1 cellular context compared by ENCODE assay signal in genomic region chr19:18317998-18318800, GRCh38.
TF ChIP-seq lines count a peak whose summit lies in the region.

No MANE protein-coding gene starts in this region.

TF ChIP-seq in HepG2, 621 proteins besides CTCF, POLR2A, EP300 and RAD21 (continued from another document and continues in another):
- TF ChIP-seq KMT2A (CRISPR knock-in tag; IDR thresholded peaks at IDR 0.05) (no peak), ZNF256 (CRISPR knock-in tag; conservative IDR thresholded peaks at IDR 0.05) (no peak), ZNF12 (CRISPR knock-in tag; IDR thresholded peaks at IDR 0.05) (no peak), ELF3 (CRISPR knock-in tag; IDR thresholded peaks at IDR 0.05) (peak; percentile 80), ZBTB37 (CRISPR knock-in tag; IDR thresholded peaks at IDR 0.05) (no peak), ZNF614 (CRISPR knock-in tag; IDR thresholded peaks at IDR 0.05; ENCODE audit: borderline replicate concordance) (no peak), MTF2 (CRISPR knock-in tag; IDR thresholded peaks at IDR 0.05; ENCODE audit: borderline replicate concordance) (0 out of 2 replicates have a peak, but pooled peaks have one; percentile 23), MYC (CRISPR knock-in tag; IDR thresholded peaks at IDR 0.05; ENCODE audit: borderline replicate concordance) (peak; percentile 82; the same call in 1 of the 2 replicates), KDM6A (CRISPR knock-in tag; IDR thresholded peaks at IDR 0.05; ENCODE audit: low read depth) (0 out of 2 replicates have a peak, but pooled peaks have one; percentile 20), SMARCC2 (IDR thresholded peaks at IDR 0.05) (no peak), ZNF761 (CRISPR knock-in tag; conservative IDR thresholded peaks at IDR 0.05) (peak; percentile 61; the same call in 1 of the 2 replicates), AGO2 (optimal IDR thresholded peaks at IDR 0.05; ENCODE audit: low read depth, low read length) (peak; percentile 68), ZNF556 (CRISPR knock-in tag; IDR thresholded peaks at IDR 0.05; ENCODE audit: borderline replicate concordance) (0 out of 2 replicates have a peak, but pooled peaks have one; percentile 38), ZNF777 (CRISPR knock-in tag; IDR thresholded peaks at IDR 0.05) (no peak), ZNF749 (CRISPR knock-in tag; IDR thresholded peaks at IDR 0.05; ENCODE audit: borderline replicate concordance) (0 out of 2 replicates have a peak, but pooled peaks have one; percentile 25), ZNF354B (CRISPR knock-in tag; IDR thresholded peaks at IDR 0.05) (no peak), SYNCRIP (IDR thresholded peaks at IDR 0.05; ENCODE audit: insufficient read depth, low read depth, low read length) (no peak), RBM39 (IDR thresholded peaks at IDR 0.05; ENCODE audit: low read depth, low read length, poor library complexity, severe bottlenecking) (peak; percentile 88), ZNF44 (CRISPR knock-in tag; IDR thresholded peaks at IDR 0.05) (peak; percentile 93; the same call in 1 of the 2 replicates), ZNF839 (CRISPR knock-in tag; IDR thresholded peaks at IDR 0.05; ENCODE audit: borderline replicate concordance) (0 out of 2 replicates have a peak, but pooled peaks have one; percentile 32), ZNF280B (CRISPR knock-in tag; IDR thresholded peaks at IDR 0.05; ENCODE audit: borderline replicate concordance) (0 out of 2 replicates have a peak, but pooled peaks have one; percentile 21), MED1 (CRISPR knock-in tag; IDR thresholded peaks at IDR 0.05) (peak; percentile 80), PHF8 (CRISPR knock-in tag; IDR thresholded peaks at IDR 0.05) (0 out of 2 replicates have a peak, but pooled peaks have one; percentile 40), HNRNPUL1 (IDR thresholded peaks at IDR 0.05; ENCODE audit: low read depth, low read length) (no peak), DMAP1 (CRISPR knock-in tag; IDR thresholded peaks at IDR 0.05) (peak; percentile 69), GTF3A (CRISPR knock-in tag; conservative IDR thresholded peaks at IDR 0.05) (0 out of 2 replicates have a peak, but pooled peaks have one; percentile 91), MXD4 (CRISPR knock-in tag; IDR thresholded peaks at IDR 0.05) (0 out of 2 replicates have a peak, but pooled peaks have one; percentile 34), NR2F2 (IDR thresholded peaks at IDR 0.05; ENCODE audit: borderline replicate concordance, low read depth) (0 out of 2 replicates have a peak, but pooled peaks have one; percentile 13), ZNF580 (CRISPR knock-in tag; IDR thresholded peaks at IDR 0.05; ENCODE audit: borderline replicate concordance, low read depth) (peak; percentile 43; the same call in 1 of the 2 replicates)
- TF ChIP-seq, protein P1, sequence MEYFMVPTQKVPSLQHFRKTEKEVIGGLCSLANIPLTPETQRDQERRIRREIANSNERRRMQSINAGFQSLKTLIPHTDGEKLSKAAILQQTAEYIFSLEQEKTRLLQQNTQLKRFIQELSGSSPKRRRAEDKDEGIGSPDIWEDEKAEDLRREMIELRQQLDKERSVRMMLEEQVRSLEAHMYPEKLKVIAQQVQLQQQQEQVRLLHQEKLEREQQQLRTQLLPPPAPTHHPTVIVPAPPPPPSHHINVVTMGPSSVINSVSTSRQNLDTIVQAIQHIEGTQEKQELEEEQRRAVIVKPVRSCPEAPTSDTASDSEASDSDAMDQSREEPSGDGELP (IDR thresholded peaks at IDR 0.05; ENCODE audit: borderline replicate concordance, low read depth), result peak; percentile 44; the same call in 1 of the 2 replicates
- TF ChIP-seq, protein P2, sequence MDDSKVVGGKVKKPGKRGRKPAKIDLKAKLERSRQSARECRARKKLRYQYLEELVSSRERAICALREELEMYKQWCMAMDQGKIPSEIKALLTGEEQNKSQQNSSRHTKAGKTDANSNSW (CRISPR knock-in tag; IDR thresholded peaks at IDR 0.05; ENCODE audit: borderline replicate concordance), result 0 out of 2 replicates have a peak, but pooled peaks have one; percentile 36
- TF ChIP-seq, protein P3, sequence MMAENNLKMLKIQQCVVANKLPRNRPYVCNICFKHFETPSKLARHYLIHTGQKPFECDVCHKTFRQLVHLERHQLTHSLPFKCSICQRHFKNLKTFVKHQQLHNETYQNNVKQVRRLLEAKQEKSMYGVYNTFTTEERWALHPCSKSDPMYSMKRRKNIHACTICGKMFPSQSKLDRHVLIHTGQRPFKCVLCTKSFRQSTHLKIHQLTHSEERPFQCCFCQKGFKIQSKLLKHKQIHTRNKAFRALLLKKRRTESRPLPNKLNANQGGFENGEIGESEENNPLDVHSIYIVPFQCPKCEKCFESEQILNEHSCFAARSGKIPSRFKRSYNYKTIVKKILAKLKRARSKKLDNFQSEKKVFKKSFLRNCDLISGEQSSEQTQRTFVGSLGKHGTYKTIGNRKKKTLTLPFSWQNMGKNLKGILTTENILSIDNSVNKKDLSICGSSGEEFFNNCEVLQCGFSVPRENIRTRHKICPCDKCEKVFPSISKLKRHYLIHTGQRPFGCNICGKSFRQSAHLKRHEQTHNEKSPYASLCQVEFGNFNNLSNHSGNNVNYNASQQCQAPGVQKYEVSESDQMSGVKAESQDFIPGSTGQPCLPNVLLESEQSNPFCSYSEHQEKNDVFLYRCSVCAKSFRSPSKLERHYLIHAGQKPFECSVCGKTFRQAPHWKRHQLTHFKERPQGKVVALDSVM (CRISPR knock-in tag; IDR thresholded peaks at IDR 0.05), result peak; percentile 90
- TF ChIP-seq, protein P4, sequence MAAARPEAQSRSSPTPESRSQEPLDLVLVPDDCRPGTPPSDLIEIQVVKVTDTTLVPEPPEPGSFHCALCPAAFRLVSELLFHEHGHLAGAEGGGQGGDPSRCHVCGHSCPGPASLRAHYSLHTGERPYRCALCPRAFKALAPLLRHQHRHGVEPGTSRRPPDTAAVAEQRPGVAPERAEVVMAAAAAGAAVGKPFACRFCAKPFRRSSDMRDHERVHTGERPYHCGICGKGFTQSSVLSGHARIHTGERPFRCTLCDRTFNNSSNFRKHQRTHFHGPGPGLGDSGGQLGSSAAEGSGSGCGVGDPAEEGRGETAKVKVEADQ (CRISPR knock-in tag; IDR thresholded peaks at IDR 0.05; ENCODE audit: borderline replicate concordance), result 0 out of 2 replicates have a peak, but pooled peaks have one; percentile 35
- TF ChIP-seq, protein P5, sequence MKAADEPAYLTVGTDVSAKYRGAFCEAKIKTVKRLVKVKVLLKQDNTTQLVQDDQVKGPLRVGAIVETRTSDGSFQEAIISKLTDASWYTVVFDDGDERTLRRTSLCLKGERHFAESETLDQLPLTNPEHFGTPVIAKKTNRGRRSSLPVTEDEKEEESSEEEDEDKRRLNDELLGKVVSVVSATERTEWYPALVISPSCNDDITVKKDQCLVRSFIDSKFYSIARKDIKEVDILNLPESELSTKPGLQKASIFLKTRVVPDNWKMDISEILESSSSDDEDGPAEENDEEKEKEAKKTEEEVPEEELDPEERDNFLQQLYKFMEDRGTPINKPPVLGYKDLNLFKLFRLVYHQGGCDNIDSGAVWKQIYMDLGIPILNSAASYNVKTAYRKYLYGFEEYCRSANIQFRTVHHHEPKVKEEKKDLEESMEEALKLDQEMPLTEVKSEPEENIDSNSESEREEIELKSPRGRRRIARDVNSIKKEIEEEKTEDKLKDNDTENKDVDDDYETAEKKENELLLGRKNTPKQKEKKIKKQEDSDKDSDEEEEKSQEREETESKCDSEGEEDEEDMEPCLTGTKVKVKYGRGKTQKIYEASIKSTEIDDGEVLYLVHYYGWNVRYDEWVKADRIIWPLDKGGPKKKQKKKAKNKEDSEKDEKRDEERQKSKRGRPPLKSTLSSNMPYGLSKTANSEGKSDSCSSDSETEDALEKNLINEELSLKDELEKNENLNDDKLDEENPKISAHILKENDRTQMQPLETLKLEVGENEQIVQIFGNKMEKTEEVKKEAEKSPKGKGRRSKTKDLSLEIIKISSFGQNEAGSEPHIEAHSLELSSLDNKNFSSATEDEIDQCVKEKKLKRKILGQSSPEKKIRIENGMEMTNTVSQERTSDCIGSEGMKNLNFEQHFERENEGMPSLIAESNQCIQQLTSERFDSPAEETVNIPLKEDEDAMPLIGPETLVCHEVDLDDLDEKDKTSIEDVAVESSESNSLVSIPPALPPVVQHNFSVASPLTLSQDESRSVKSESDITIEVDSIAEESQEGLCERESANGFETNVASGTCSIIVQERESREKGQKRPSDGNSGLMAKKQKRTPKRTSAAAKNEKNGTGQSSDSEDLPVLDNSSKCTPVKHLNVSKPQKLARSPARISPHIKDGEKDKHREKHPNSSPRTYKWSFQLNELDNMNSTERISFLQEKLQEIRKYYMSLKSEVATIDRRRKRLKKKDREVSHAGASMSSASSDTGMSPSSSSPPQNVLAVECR (CRISPR knock-in tag; IDR thresholded peaks at IDR 0.05; ENCODE audit: borderline replicate concordance), result peak; percentile 63; the same call in 1 of the 2 replicates
- TF ChIP-seq, protein P6, sequence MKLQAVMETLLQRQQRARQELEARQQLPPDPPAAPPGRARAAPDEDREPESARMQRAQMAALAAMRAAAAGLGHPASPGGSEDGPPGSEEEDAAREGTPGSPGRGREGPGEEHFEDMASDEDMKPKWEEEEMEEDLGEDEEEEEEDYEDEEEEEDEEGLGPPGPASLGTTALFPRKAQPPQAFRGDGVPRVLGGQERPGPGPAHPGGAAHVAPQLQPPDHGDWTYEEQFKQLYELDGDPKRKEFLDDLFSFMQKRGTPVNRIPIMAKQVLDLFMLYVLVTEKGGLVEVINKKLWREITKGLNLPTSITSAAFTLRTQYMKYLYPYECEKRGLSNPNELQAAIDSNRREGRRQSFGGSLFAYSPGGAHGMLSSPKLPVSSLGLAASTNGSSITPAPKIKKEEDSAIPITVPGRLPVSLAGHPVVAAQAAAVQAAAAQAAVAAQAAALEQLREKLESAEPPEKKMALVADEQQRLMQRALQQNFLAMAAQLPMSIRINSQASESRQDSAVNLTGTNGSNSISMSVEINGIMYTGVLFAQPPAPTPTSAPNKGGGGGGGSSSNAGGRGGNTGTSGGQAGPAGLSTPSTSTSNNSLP (IDR thresholded peaks at IDR 0.05; ENCODE audit: low read depth, low read length), result no peak
- TF ChIP-seq, protein P7, sequence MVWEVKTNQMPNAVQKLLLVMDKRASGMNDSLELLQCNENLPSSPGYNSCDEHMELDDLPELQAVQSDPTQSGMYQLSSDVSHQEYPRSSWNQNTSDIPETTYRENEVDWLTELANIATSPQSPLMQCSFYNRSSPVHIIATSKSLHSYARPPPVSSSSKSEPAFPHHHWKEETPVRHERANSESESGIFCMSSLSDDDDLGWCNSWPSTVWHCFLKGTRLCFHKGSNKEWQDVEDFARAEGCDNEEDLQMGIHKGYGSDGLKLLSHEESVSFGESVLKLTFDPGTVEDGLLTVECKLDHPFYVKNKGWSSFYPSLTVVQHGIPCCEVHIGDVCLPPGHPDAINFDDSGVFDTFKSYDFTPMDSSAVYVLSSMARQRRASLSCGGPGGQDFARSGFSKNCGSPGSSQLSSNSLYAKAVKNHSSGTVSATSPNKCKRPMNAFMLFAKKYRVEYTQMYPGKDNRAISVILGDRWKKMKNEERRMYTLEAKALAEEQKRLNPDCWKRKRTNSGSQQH (CRISPR knock-in tag; IDR thresholded peaks at IDR 0.05; ENCODE audit: low read depth), result peak; percentile 68; the same call in 1 of the 2 replicates
- TF ChIP-seq, protein P8, sequence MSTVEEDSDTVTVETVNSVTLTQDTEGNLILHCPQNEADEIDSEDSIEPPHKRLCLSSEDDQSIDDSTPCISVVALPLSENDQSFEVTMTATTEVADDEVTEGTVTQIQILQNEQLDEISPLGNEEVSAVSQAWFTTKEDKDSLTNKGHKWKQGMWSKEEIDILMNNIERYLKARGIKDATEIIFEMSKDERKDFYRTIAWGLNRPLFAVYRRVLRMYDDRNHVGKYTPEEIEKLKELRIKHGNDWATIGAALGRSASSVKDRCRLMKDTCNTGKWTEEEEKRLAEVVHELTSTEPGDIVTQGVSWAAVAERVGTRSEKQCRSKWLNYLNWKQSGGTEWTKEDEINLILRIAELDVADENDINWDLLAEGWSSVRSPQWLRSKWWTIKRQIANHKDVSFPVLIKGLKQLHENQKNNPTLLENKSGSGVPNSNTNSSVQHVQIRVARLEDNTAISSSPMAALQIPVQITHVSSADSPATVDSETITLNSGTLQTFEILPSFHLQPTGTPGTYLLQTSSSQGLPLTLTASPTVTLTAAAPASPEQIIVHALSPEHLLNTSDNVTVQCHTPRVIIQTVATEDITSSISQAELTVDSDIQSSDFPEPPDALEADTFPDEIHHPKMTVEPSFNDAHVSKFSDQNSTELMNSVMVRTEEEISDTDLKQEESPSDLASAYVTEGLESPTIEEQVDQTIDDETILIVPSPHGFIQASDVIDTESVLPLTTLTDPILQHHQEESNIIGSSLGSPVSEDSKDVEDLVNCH (CRISPR knock-in tag; IDR thresholded peaks at IDR 0.05), result 0 out of 2 replicates have a peak, but pooled peaks have one; percentile 60
